13 cellular contexts compared by ENCODE assay signal in genomic region chr7:23347007-23347681, GRCh38. TPM values are rescaled to one million over a fixed set of nuclear protein-coding genes. Genes with fewer than 3 reads are reported as not detected.
DNase-seq lines count a peak whose midpoint lies in the region; TF ChIP-seq lines count a peak whose summit lies in the region.
"Had no signal": no experiment of that assay in that cellular context is flagged by ENCODE, and none has a peak within 500 bp of the region (broad histone marks: within the 10 kb centered on the region; RNA-seq: fewer than 3 reads in every experiment).

No MANE protein-coding gene starts in this region.

- DNase-seq in activated CD4-positive, alpha-beta T cell treated with anti-CD3 and anti-CD28 coated beads, Interleukin-2, amount 10 ng/mL, durations not matched to agents 24 days and 14 days: peak; percentile 41
- DNase-seq in activated CD4-positive, alpha-beta T cell treated with anti-CD3 and anti-CD28 coated beads for 48 hours: no peak
- DNase-seq in SJSA1 (ENCODE audit: low read depth in 1 of 2, low spot score in 2 of 2): peak; percentile 49 to 57
- DNase-seq in endothelial cell (ENCODE audit: low spot score): no peak
- DNase-seq in retinal pigment epithelial cell (ENCODE audit: low read depth): no peak
- DNase-seq in NOMO-1 (lab: John Stamatoyannopoulos, UW; ENCODE audit: unreplicated experiment in 2 of 2): no peak
- DNase-seq in AG20443 (ENCODE audit: low spot score): no peak
- DNase-seq in caudate nucleus (lab: John Stamatoyannopoulos, UW): no peak
- DNase-seq: anterior cingulate cortex; NCI-H510A treated with DMSO at 0.1 percent for 48 hours; stimulated activated CD4-positive, alpha-beta T cell treated with anti-CD3 and anti-CD28 coated beads, Interleukin-4, amount 100 ng/mL, for 24 hours; uterus had no signal

- H3K27me3 ChIP-seq in SJSA1 (replicated peaks): no peaks in the 10 kb centered on the region
- H3K27me3 ChIP-seq: uterus had no signal

- H3K27me3 Mint-ChIP-seq in activated CD4-positive, alpha-beta T cell treated with anti-CD3 and anti-CD28 coated beads, Interleukin-2, amount 10 ng/mL, durations not matched to agents 24 days and 14 days: peaks cover 24% of the 10 kb centered on the region
- peaks cover 1% of the 10 kb centered on the region for H3K27me3 Mint-ChIP-seq in endothelial cell (ENCODE audit: unreplicated experiment)

- H3K36me3 ChIP-seq in SJSA1: peaks cover 46% of the 10 kb centered on the region
- H3K36me3 ChIP-seq: uterus had no signal

- intact Hi-C loops in activated CD4-positive, alpha-beta T cell treated with anti-CD3 and anti-CD28 coated beads, Interleukin-2, amount 10 ng/mL, durations not matched to agents 24 days and 14 days (cut with micrococcal nuclease): loop anchor here (1.0 to 2.0 kb wide), 3 partner anchors 9 to 70 kb away; no protein-coding TSS in a partner anchor

- no peak for TF ChIP-seq CTCF in endothelial cell (IDR thresholded peaks at IDR 0.05; ENCODE audit: unreplicated experiment)
- TF ChIP-seq CTCF in retinal pigment epithelial cell (conservative IDR thresholded peaks at IDR 0.05; ENCODE audit: low read depth, low read length): no peak

- peak overlapping the region; percentile 56 for H3K4me3 Mint-ChIP-seq in activated CD4-positive, alpha-beta T cell treated with anti-CD3 and anti-CD28 coated beads, Interleukin-2, amount 10 ng/mL, durations not matched to agents 24 days and 14 days
- H3K4me3 Mint-ChIP-seq in endothelial cell (ENCODE audit: unreplicated experiment): no peak overlapping the region

- H3K9me3 Mint-ChIP-seq in activated CD4-positive, alpha-beta T cell treated with anti-CD3 and anti-CD28 coated beads, Interleukin-2, amount 10 ng/mL, durations not matched to agents 24 days and 14 days: no peaks in the 10 kb centered on the region
- no peaks in the 10 kb centered on the region for H3K9me3 Mint-ChIP-seq in endothelial cell (ENCODE audit: unreplicated experiment)

- H3K27ac ChIP-seq in SJSA1: peak overlapping the region; percentile 93
- H3K27ac ChIP-seq in caudate nucleus (ENCODE audit: low read depth, low read length): no peak overlapping the region
- H3K27ac ChIP-seq: KMS-11, uterus had no signal

- peaks cover 2% of the 10 kb centered on the region for H3K36me3 Mint-ChIP-seq in activated CD4-positive, alpha-beta T cell treated with anti-CD3 and anti-CD28 coated beads, Interleukin-2, amount 10 ng/mL, durations not matched to agents 24 days and 14 days (ENCODE audit: low read depth)
- peaks cover 33% of the 10 kb centered on the region for H3K36me3 Mint-ChIP-seq in endothelial cell (ENCODE audit: low read depth, unreplicated experiment)

- H3K4me3 ChIP-seq in SJSA1: peak overlapping the region; percentile 42
- peak overlapping the region; percentile 43 for H3K4me3 ChIP-seq in retinal pigment epithelial cell (ENCODE audit: low read length)
- H3K4me3 ChIP-seq: uterus had no signal

- H3K9me3 ChIP-seq in SJSA1 (replicated peaks): no peaks in the 10 kb centered on the region
- H3K9me3 ChIP-seq: uterus had no signal

- peak overlapping the region; percentile 64 for H3K27ac Mint-ChIP-seq in activated CD4-positive, alpha-beta T cell treated with anti-CD3 and anti-CD28 coated beads, Interleukin-2, amount 10 ng/mL, durations not matched to agents 24 days and 14 days
- peak overlapping the region; percentile 53 for H3K27ac Mint-ChIP-seq in endothelial cell (ENCODE audit: unreplicated experiment)

- H3K4me1 ChIP-seq in SJSA1 (replicated peaks): peaks cover 71% of the 10 kb centered on the region
- H3K4me1 ChIP-seq: uterus had no signal

- peaks cover 28% of the 10 kb centered on the region for H3K4me1 Mint-ChIP-seq in activated CD4-positive, alpha-beta T cell treated with anti-CD3 and anti-CD28 coated beads, Interleukin-2, amount 10 ng/mL, durations not matched to agents 24 days and 14 days
- peaks cover 32% of the 10 kb centered on the region for H3K4me1 Mint-ChIP-seq in endothelial cell (ENCODE audit: unreplicated experiment)

RNA-seq across cellular contexts. Expression of gene MALSU1, which starts 48.0 kb away (rescaled TPM):
- total RNA-seq in activated CD4-positive, alpha-beta T cell treated with anti-CD3 and anti-CD28 coated beads, Interleukin-2, amount 10 ng/mL, durations not matched to agents 24 days and 14 days: 92.8 and 98.8 TPM in 2 replicates
- 94.0 and 139 TPM in 2 replicates for total RNA-seq in SJSA1 (2014; rRNA removed; shearing (Covaris generic))
- total RNA-seq in endothelial cell (ENCODE audit: unreplicated experiment): 41.5 TPM

Comparison
In these comparisons a context has a peak if more than half of its experiments do, and no peak if none do; other contexts are left out.
1. DNase-seq: peak in activated CD4-positive, alpha-beta T cell treated with anti-CD3 and anti-CD28 coated beads, Interleukin-2, amount 10 ng/mL, durations not matched to agents 24 days and 14 days (single experiment) and SJSA1 (2 of 2); none in activated CD4-positive, alpha-beta T cell treated with anti-CD3 and anti-CD28 coated beads for 48 hours (single experiment), endothelial cell (single experiment), retinal pigment epithelial cell (single experiment), NOMO-1 (0 of 2), AG20443 (single experiment) and caudate nucleus (0 of 61).